13 cellular contexts compared by ENCODE assay signal in genomic region chr2:135164431-135164830, GRCh38.
A peak's percentile ranks its signal among the peaks of the same experiment; 100 is the strongest.
DNase-seq lines count a peak whose midpoint lies in the region; ATAC-seq, FAIRE-seq and TF ChIP-seq lines count a peak whose summit lies in the region.
"Had no signal": no experiment of that assay in that cellular context is flagged by ENCODE, and none has a peak within 500 bp of the region (broad histone marks: within the 10 kb centered on the region; RNA-seq: fewer than 3 reads in every experiment).

No MANE protein-coding gene starts in this region.

- no peak for TF ChIP-seq RAD21 in K562 (CRISPR knock-in tag; conservative IDR thresholded peaks at IDR 0.05 in 1 of 2, IDR thresholded peaks at IDR 0.05 in 1 of 2)

- no peaks in the 10 kb centered on the region for H3K27me3 Mint-ChIP-seq in Calu3 (ENCODE audit: unreplicated experiment)
- H3K27me3 Mint-ChIP-seq: activated naive CD8-positive, alpha-beta T cell treated with anti-CD3 and anti-CD28 coated beads, Interleukin-2, amount 50 U/mL, for 24 hours had no signal

- FAIRE-seq in K562 (lab: Jason Lieb, UNC) = peak; percentile 23

- peaks cover 25% of the 10 kb centered on the region for H3K36me3 Mint-ChIP-seq in Calu3 (ENCODE audit: insufficient read depth, unreplicated experiment)

- POLR2A ChIA-PET in K562 (lab: Yijun Ruan, JAX) = interaction anchor here (0.7 to 1.0 kb wide), 3 partner anchors 15 to 426 kb away, joined by 3 to 5 read pairs (median 3); no protein-coding TSS in a partner anchor

- H3K27ac ChIP-seq in K562 (ENCODE audit: extremely low read depth, low read depth, low read length) = no peak overlapping the region
- H3K27ac ChIP-seq: esophagus muscularis mucosa had no signal

- no peak for TF ChIP-seq CTCF in Calu3 (IDR thresholded peaks at IDR 0.05; ENCODE audit: unreplicated experiment)
- no peak for TF ChIP-seq CTCF in K562 (IDR thresholded peaks at IDR 0.05 in 2 of 3, conservative IDR thresholded peaks at IDR 0.05 in 1 of 3; ENCODE audit: insufficient read depth in 2 of 3, low read depth in 1 of 3, low read length in 3 of 3)

- ATAC-seq in K562 (no peak; the same call in 2 of the 3 replicates), GM19455 (IDR thresholded peaks at IDR 0.05; ENCODE audit: unreplicated experiment) (no peak), GM19463 (IDR thresholded peaks at IDR 0.05; ENCODE audit: unreplicated experiment) (no peak)
- ATAC-seq: activated naive CD8-positive, alpha-beta T cell treated with anti-CD3 and anti-CD28 coated beads, Interleukin-2, amount 50 U/mL, for 24 hours had no signal

- H3K27me3 ChIP-seq in K562 (ENCODE audit: control insufficient read depth in 2 of 2, insufficient read depth in 2 of 2, low read length in 2 of 2) = no peaks in the 10 kb centered on the region
- H3K27me3 ChIP-seq: esophagus muscularis mucosa had no signal

- BruUV-seq in Calu3 (replicated peaks; lab: Mats Ljungman, UMichigan) (no TSS peak), K562 (replicated peaks; lab: Mats Ljungman, UMichigan) (no TSS peak)

- H3K9ac ChIP-seq in K562 (ENCODE audit: insufficient read depth in 1 of 2, low read depth in 2 of 2, low read length in 2 of 2) = no peak overlapping the region

- intact Hi-C loops in Calu3 (cut with micrococcal nuclease; ENCODE audit: unreplicated experiment) (loop anchor here (10.0 kb wide), 1 partner anchor 160 kb away; no protein-coding TSS in a partner anchor), K562 (cut with micrococcal nuclease) (no loop called here)

- H3K4me1 ChIP-seq in K562 (replicated peaks in 1 of 2; ENCODE audit: control insufficient read depth in 2 of 2, insufficient read depth in 2 of 2, low read length in 2 of 2) = no peaks in the 10 kb centered on the region
- H3K4me1 ChIP-seq: esophagus muscularis mucosa had no signal

- H3K4me1 Mint-ChIP-seq in Calu3 (ENCODE audit: low read depth, unreplicated experiment) = no peaks in the 10 kb centered on the region

- no peaks in the 10 kb centered on the region for H3K9me3 ChIP-seq in K562 (replicated peaks; ENCODE audit: control insufficient read depth, insufficient read depth, low read depth, low read length)
- H3K9me3 ChIP-seq: esophagus muscularis mucosa had no signal

- H4K20me1 ChIP-seq in K562 (replicated peaks; ENCODE audit: control insufficient read depth, insufficient read depth, low read length) = no peaks in the 10 kb centered on the region

- in situ Hi-C loops in K562 (cut with MboI) = no loop called here

- TF ChIP-seq EP300 in K562 (IDR thresholded peaks at IDR 0.05; ENCODE audit: low read length) = no peak

- no peaks in the 10 kb centered on the region for H3K9me3 Mint-ChIP-seq in Calu3 (ENCODE audit: low read depth, unreplicated experiment)
- H3K9me3 Mint-ChIP-seq: activated naive CD8-positive, alpha-beta T cell treated with anti-CD3 and anti-CD28 coated beads, Interleukin-2, amount 50 U/mL, for 24 hours had no signal

- no peak overlapping the region for H2AFZ ChIP-seq in K562 (ENCODE audit: low read depth, low read length)

- CTCF ChIA-PET in Calu3 (lab: Charles Lee) = no interaction called here
- CTCF ChIA-PET in K562 (lab: Yijun Ruan, JAX; ENCODE audit: low intra/inter-chr PET ratio) = no interaction called here

- no peak overlapping the region for H3K4me3 ChIP-seq in K562
- H3K4me3 ChIP-seq: esophagus muscularis mucosa had no signal

- no peaks in the 10 kb centered on the region for H3K9me1 ChIP-seq in K562 (ENCODE audit: control insufficient read depth, insufficient read depth, low read length)

- H3K36me3 ChIP-seq in K562 (ENCODE audit: control insufficient read depth, insufficient read depth, low read length) = peaks cover 68% of the 10 kb centered on the region

- no peak overlapping the region for H3K4me2 ChIP-seq in K562 (ENCODE audit: insufficient read depth, low read length)

- TF ChIP-seq POLR2A in K562 (conservative IDR thresholded peaks at IDR 0.05) = no peak

- 61% methylated on average over 3 of the region's 3 CpGs for WGBS in K562 (ENCODE audit: insufficient coverage, low coverage, missing lambda C conversion rate)

- H3K27ac Mint-ChIP-seq in Calu3 (ENCODE audit: unreplicated experiment) = no peak overlapping the region
- H3K27ac Mint-ChIP-seq: activated naive CD8-positive, alpha-beta T cell treated with anti-CD3 and anti-CD28 coated beads, Interleukin-2, amount 50 U/mL, for 24 hours had no signal

- no peaks in the 10 kb centered on the region for H3K79me2 ChIP-seq in K562 (ENCODE audit: control insufficient read depth, insufficient read depth, low read length)

- H3K4me3 Mint-ChIP-seq in Calu3 (ENCODE audit: low read depth, unreplicated experiment) = no peak overlapping the region
- H3K4me3 Mint-ChIP-seq: activated naive CD8-positive, alpha-beta T cell treated with anti-CD3 and anti-CD28 coated beads, Interleukin-2, amount 50 U/mL, for 24 hours had no signal

- DNase-seq in Calu3 = peak; percentile 5
- DNase-seq in NCI-H146 treated with DMSO at 0.1 percent for 48 hours (lab: John Stamatoyannopoulos, UW; ENCODE audit: unreplicated experiment) = peak; percentile 78
- no peak for DNase-seq in K562 (ENCODE audit: extremely low read depth in 1 of 4, low spot score in 3 of 4)
- DNase-seq in myocyte (ENCODE audit: low read depth) = peak; percentile 57
- no peak for DNase-seq in NCI-H1436 (lab: John Stamatoyannopoulos, UW)
- DNase-seq in NCI-H446 (lab: John Stamatoyannopoulos, UW) = no peak
- DNase-seq: activated CD4-positive, alpha-beta T cell treated with anti-CD3 and anti-CD28 coated beads for 48 hours; activated naive CD8-positive, alpha-beta T cell treated with anti-CD3 and anti-CD28 coated beads, Interleukin-2, amount 50 U/mL, for 24 hours; NCI-H187 treated with DMSO at 0.1 percent for 48 hours; Right ventricle myocardium superior had no signal

TF ChIP-seq in K562, 482 proteins besides CTCF, POLR2A, EP300 and RAD21 (continues in another document):
- TF ChIP-seq ZKSCAN8 (CRISPR knock-in tag; IDR thresholded peaks at IDR 0.05) (no peak), YBX1 (IDR thresholded peaks at IDR 0.05) (no peak), CBFA2T2 (conservative IDR thresholded peaks at IDR 0.05) (no peak), CGGBP1 (CRISPR knock-in tag; IDR thresholded peaks at IDR 0.05) (no peak), PHF20 (IDR thresholded peaks at IDR 0.05; ENCODE audit: partially characterized antibody) (no peak), TRIM24 (IDR thresholded peaks at IDR 0.05) (no peak), PHB (CRISPR knock-in tag; IDR thresholded peaks at IDR 0.05) (no peak), ZNF282 (CRISPR knock-in tag; IDR thresholded peaks at IDR 0.05) (no peak)
- TF ChIP-seq, protein P1, sequence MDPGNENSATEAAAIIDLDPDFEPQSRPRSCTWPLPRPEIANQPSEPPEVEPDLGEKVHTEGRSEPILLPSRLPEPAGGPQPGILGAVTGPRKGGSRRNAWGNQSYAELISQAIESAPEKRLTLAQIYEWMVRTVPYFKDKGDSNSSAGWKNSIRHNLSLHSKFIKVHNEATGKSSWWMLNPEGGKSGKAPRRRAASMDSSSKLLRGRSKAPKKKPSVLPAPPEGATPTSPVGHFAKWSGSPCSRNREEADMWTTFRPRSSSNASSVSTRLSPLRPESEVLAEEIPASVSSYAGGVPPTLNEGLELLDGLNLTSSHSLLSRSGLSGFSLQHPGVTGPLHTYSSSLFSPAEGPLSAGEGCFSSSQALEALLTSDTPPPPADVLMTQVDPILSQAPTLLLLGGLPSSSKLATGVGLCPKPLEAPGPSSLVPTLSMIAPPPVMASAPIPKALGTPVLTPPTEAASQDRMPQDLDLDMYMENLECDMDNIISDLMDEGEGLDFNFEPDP (CRISPR knock-in tag; IDR thresholded peaks at IDR 0.05) = no peak
- TF ChIP-seq, protein P2, sequence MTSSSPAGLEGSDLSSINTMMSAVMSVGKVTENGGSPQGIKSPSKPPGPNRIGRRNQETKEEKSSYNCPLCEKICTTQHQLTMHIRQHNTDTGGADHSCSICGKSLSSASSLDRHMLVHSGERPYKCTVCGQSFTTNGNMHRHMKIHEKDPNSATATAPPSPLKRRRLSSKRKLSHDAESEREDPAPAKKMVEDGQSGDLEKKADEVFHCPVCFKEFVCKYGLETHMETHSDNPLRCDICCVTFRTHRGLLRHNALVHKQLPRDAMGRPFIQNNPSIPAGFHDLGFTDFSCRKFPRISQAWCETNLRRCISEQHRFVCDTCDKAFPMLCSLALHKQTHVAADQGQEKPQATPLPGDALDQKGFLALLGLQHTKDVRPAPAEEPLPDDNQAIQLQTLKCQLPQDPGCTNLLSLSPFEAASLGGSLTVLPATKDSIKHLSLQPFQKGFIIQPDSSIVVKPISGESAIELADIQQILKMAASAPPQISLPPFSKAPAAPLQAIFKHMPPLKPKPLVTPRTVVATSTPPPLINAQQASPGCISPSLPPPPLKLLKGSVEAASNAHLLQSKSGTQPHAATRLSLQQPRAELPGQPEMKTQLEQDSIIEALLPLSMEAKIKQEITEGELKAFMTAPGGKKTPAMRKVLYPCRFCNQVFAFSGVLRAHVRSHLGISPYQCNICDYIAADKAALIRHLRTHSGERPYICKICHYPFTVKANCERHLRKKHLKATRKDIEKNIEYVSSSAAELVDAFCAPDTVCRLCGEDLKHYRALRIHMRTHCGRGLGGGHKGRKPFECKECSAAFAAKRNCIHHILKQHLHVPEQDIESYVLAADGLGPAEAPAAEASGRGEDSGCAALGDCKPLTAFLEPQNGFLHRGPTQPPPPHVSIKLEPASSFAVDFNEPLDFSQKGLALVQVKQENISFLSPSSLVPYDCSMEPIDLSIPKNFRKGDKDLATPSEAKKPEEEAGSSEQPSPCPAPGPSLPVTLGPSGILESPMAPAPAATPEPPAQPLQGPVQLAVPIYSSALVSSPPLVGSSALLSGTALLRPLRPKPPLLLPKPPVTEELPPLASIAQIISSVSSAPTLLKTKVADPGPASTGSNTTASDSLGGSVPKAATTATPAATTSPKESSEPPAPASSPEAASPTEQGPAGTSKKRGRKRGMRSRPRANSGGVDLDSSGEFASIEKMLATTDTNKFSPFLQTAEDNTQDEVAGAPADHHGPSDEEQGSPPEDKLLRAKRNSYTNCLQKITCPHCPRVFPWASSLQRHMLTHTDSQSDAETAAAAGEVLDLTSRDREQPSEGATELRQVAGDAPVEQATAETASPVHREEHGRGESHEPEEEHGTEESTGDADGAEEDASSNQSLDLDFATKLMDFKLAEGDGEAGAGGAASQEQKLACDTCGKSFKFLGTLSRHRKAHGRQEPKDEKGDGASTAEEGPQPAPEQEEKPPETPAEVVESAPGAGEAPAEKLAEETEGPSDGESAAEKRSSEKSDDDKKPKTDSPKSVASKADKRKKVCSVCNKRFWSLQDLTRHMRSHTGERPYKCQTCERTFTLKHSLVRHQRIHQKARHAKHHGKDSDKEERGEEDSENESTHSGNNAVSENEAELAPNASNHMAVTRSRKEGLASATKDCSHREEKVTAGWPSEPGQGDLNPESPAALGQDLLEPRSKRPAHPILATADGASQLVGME (CRISPR knock-in tag; IDR thresholded peaks at IDR 0.05) = no peak

Comparison
In these comparisons a context has a peak if more than half of its experiments do, and no peak if none do; other contexts are left out.
1. DNase-seq: peak in Calu3 (single experiment), NCI-H146 treated with DMSO at 0.1 percent for 48 hours (single experiment) and myocyte (single experiment); none in K562 (0 of 4), NCI-H1436 (single experiment) and NCI-H446 (0 of 2).